ENCODE assay signal across 8 cellular contexts in genomic region chr1:9721606-9722377, GRCh38.
DNase-seq lines count a peak whose midpoint lies in the region; ATAC-seq lines count a peak whose summit lies in the region.

No MANE protein-coding gene starts in this region.

- H3K4me3 Mint-ChIP-seq in activated naive CD8-positive, alpha-beta T cell treated with anti-CD3 and anti-CD28 coated beads for 36 hours: peak overlapping the region; percentile 65
- H3K4me3 Mint-ChIP-seq in immature natural killer cell: no peak overlapping the region

- DNase-seq in NCI-H82 (lab: John Stamatoyannopoulos, UW): peak; percentile 70
- no peak for DNase-seq in NCI-H82 treated with DMSO at 0.1 percent for 48 hours (lab: John Stamatoyannopoulos, UW; ENCODE audit: unreplicated experiment)
- peak; percentile 71 for DNase-seq in T follicular helper cell (ENCODE audit: low read depth)
- peak; percentile 87 for DNase-seq in activated naive CD8-positive, alpha-beta T cell treated with anti-CD3 and anti-CD28 coated beads for 36 hours
- DNase-seq in immature natural killer cell: peak; percentile 66 to 70 (median 69)
- DNase-seq in stimulated activated CD8-positive, alpha-beta memory T cell treated with anti-CD3 and anti-CD28 coated beads, Interleukin-15, amount 100 ng/mL, for 1 hour (ENCODE audit: low read depth): peak; percentile 71
- DNase-seq in LoVo (ENCODE audit: low spot score): no peak

- peaks cover 73% of the 10 kb centered on the region for H3K36me3 Mint-ChIP-seq in activated naive CD8-positive, alpha-beta T cell treated with anti-CD3 and anti-CD28 coated beads for 36 hours
- H3K36me3 Mint-ChIP-seq in immature natural killer cell: peaks cover 12 to 30% (median 12%) of the 10 kb centered on the region in 3 donors

- H3K27ac Mint-ChIP-seq in activated naive CD8-positive, alpha-beta T cell treated with anti-CD3 and anti-CD28 coated beads for 36 hours: peak overlapping the region; percentile 72
- peak overlapping the region in 2 of 6 donors; percentile 28 for H3K27ac Mint-ChIP-seq in immature natural killer cell

- ATAC-seq in HG02798 (IDR thresholded peaks at IDR 0.05; ENCODE audit: poor library complexity, unreplicated experiment): no peak

- peaks cover 4% of the 10 kb centered on the region for H3K9me3 Mint-ChIP-seq in activated naive CD8-positive, alpha-beta T cell treated with anti-CD3 and anti-CD28 coated beads for 36 hours
- no peaks in the 10 kb centered on the region for H3K9me3 Mint-ChIP-seq in immature natural killer cell

- peaks cover 45% of the 10 kb centered on the region for H3K4me1 Mint-ChIP-seq in activated naive CD8-positive, alpha-beta T cell treated with anti-CD3 and anti-CD28 coated beads for 36 hours
- H3K4me1 Mint-ChIP-seq in immature natural killer cell: peaks cover 22 to 42% of the 10 kb centered on the region in 2 donors

- H3K27me3 Mint-ChIP-seq in activated naive CD8-positive, alpha-beta T cell treated with anti-CD3 and anti-CD28 coated beads for 36 hours: peaks cover 6% of the 10 kb centered on the region
- H3K27me3 Mint-ChIP-seq in immature natural killer cell (ENCODE audit: low read depth in 3 of 3): peaks cover 7 to 17% (median 13%) of the 10 kb centered on the region in 3 donors

Comparison
In these comparisons a context has a peak if more than half of its experiments do, and no peak if none do; other contexts are left out.
1. DNase-seq: peak in NCI-H82 (single experiment), T follicular helper cell (single experiment), activated naive CD8-positive, alpha-beta T cell treated with anti-CD3 and anti-CD28 coated beads for 36 hours (single experiment), immature natural killer cell (3 of 3) and stimulated activated CD8-positive, alpha-beta memory T cell treated with anti-CD3 and anti-CD28 coated beads, Interleukin-15, amount 100 ng/mL, for 1 hour (single experiment); none in NCI-H82 treated with DMSO at 0.1 percent for 48 hours (single experiment) and LoVo (single experiment).